Comparison of ENCODE assay signal across 26 cellular contexts in genomic region chr3:121491683-121492082, GRCh38.
"Had no signal": no experiment of that assay in that cellular context is flagged by ENCODE, and none has a peak within 500 bp of the region (broad histone marks: within the 10 kb centered on the region; RNA-seq: fewer than 3 reads in every experiment).

No MANE protein-coding gene starts in this region.

- H3K4me2 ChIP-seq: hepatocyte had no signal

- H3K27ac Mint-ChIP-seq: immature natural killer cell; naive thymus-derived CD4-positive, alpha-beta T cell had no signal

- H3K4me1 ChIP-seq: gastrocnemius medialis, heart left ventricle, lower lobe of right lung had no signal

- H3K27me3 Mint-ChIP-seq: naive thymus-derived CD4-positive, alpha-beta T cell had no signal

- H3K79me2 ChIP-seq: hepatocyte had no signal

- ATAC-seq: esophagus mucosa; gastrocnemius medialis; heart left ventricle; left colon; left lobe of liver; left ventricle myocardium superior; lower lobe of right lung; naive thymus-derived CD4-positive, alpha-beta T cell had no signal

- H3K4me3 ChIP-seq: coronary artery, dorsolateral prefrontal cortex, esophagus squamous epithelium, gastrocnemius medialis, heart left ventricle, hepatocyte, lower lobe of right lung had no signal

- H3K4me1 Mint-ChIP-seq: immature natural killer cell had no signal

- DNase-seq: dermis blood vessel endothelial cell; dorsolateral prefrontal cortex; effector CD4-positive, alpha-beta T cell; effector memory CD4-positive, alpha-beta T cell; erythroblast; esophagus squamous epithelium; foreskin fibroblast; foreskin melanocyte; gastrocnemius medialis; heart left ventricle; hypothalamus; immature natural killer cell; islet precursor cell; kidney; kidney glomerular epithelial cell; left colon; left ventricle myocardium superior; lower lobe of right lung; mesenchymal stem cell; midbrain; naive thymus-derived CD4-positive, alpha-beta T cell had no signal

- H2AFZ ChIP-seq: hepatocyte had no signal

- H3K9me3 Mint-ChIP-seq: immature natural killer cell; naive thymus-derived CD4-positive, alpha-beta T cell had no signal

- H3K4me3 Mint-ChIP-seq: immature natural killer cell; naive thymus-derived CD4-positive, alpha-beta T cell had no signal

- H3K27me3 ChIP-seq: dorsolateral prefrontal cortex, esophagus squamous epithelium, gastrocnemius medialis, heart left ventricle, hepatocyte had no signal

- H3K36me3 ChIP-seq: esophagus squamous epithelium, gastrocnemius medialis, heart left ventricle, lower lobe of right lung had no signal

- H3K27ac ChIP-seq: coronary artery, dorsolateral prefrontal cortex, epithelial cell of prostate, esophagus squamous epithelium, gastrocnemius medialis, heart left ventricle, hepatocyte, lower lobe of right lung had no signal
